2 cellular contexts compared by ENCODE assay signal in genomic region chr5:152443935-152444334, GRCh38.
TF ChIP-seq lines count a peak whose summit lies in the region.

No MANE protein-coding gene starts in this region.

TF ChIP-seq in HepG2, 621 proteins besides CTCF, POLR2A, EP300 and RAD21 (continued from another document):
- no peak for TF ChIP-seq FIP1L1 (IDR thresholded peaks at IDR 0.05; ENCODE audit: borderline replicate concordance, insufficient read depth, low read depth, low read length)
- TF ChIP-seq ZNF280B (CRISPR knock-in tag; IDR thresholded peaks at IDR 0.05; ENCODE audit: borderline replicate concordance), result no peak
- no peak for TF ChIP-seq SNRNP70 (IDR thresholded peaks at IDR 0.05; ENCODE audit: low read depth, low read length)
- peak; percentile 54; the same call in 1 of the 2 replicates for TF ChIP-seq MAFF (IDR thresholded peaks at IDR 0.05; ENCODE audit: low read depth, low read length)
- no peak for TF ChIP-seq ZNF333 (CRISPR knock-in tag; IDR thresholded peaks at IDR 0.05; ENCODE audit: borderline replicate concordance)
- TF ChIP-seq RCOR2 (CRISPR knock-in tag; IDR thresholded peaks at IDR 0.05), result no peak

TF ChIP-seq in WTC11, 78 proteins besides CTCF, POLR2A, EP300 and RAD21 (continued from another document):
- TF ChIP-seq STAT6 (CRISPR knock-in tag; conservative IDR thresholded peaks at IDR 0.05; ENCODE audit: low read depth), result no peak
- TF ChIP-seq ETV6 (CRISPR knock-in tag; IDR thresholded peaks at IDR 0.05), result no peak
- no peak for TF ChIP-seq PREB (CRISPR knock-in tag; IDR thresholded peaks at IDR 0.05; ENCODE audit: borderline replicate concordance)
- no peak for TF ChIP-seq GTF2I (CRISPR knock-in tag; conservative IDR thresholded peaks at IDR 0.05)
- TF ChIP-seq RELA (CRISPR knock-in tag; IDR thresholded peaks at IDR 0.05; ENCODE audit: borderline replicate concordance), result no peak
- no peak for TF ChIP-seq AFF4 (CRISPR knock-in tag; IDR thresholded peaks at IDR 0.05; ENCODE audit: borderline replicate concordance)
- no peak for TF ChIP-seq ESRRA (CRISPR knock-in tag; IDR thresholded peaks at IDR 0.05; ENCODE audit: borderline replicate concordance)
- TF ChIP-seq HMGA2 (CRISPR knock-in tag; IDR thresholded peaks at IDR 0.05), result no peak
- no peak for TF ChIP-seq ZNF317 (CRISPR knock-in tag; IDR thresholded peaks at IDR 0.05; ENCODE audit: borderline replicate concordance, low read depth)
- TF ChIP-seq NFE2L1 (CRISPR knock-in tag; IDR thresholded peaks at IDR 0.05), result no peak
- no peak for TF ChIP-seq ZNF138 (CRISPR knock-in tag; conservative IDR thresholded peaks at IDR 0.05)
- no peak for TF ChIP-seq E2F1 (CRISPR knock-in tag; IDR thresholded peaks at IDR 0.05)
